In the genomic region with DNA sequence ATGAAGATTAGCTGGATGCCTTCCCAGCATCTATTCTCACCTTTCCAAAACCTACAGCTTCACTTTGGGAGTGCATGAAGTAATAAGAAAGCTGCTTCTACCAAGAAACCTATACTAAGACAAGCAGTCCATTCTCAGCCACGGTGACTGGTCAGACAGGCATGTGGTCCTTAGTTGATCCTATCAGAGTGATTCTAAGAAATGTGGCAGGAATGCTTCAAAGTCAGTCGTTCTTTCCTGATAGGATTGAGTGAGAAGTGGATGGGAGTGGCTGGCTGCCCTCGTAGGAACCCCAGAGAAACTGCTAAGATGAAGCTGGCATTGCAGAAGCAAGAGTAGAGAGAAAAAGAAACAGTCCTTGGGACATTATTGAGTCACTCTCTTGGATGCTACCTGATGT, we compare ENCODE assay signal across 24 cellular contexts. TPM values are rescaled to one million over a fixed set of nuclear protein-coding genes. Genes with fewer than 3 reads are reported as not detected.
"Had no signal": no experiment of that assay in that cellular context is flagged by ENCODE, and none has a peak within 500 bp of the region (broad histone marks: within the 10 kb centered on the region; RNA-seq: fewer than 3 reads in every experiment).

No MANE protein-coding gene starts in this region.

- H3K27me3 ChIP-seq: brain microvascular endothelial cell had no signal

- H3K4me3 Mint-ChIP-seq: activated T-cell treated with anti-CD3 and anti-CD28 coated beads, Interleukin-2, amount 50 U/mL, for 24 hours; stimulated activated naive B cell treated with anti-CD40 and anti-IgM and Interleukin-4, amounts not matched to agents 10 μg/mL and 1 μg/mL and 100 μg/mL, for 72 hours had no signal

- H3K4me3 ChIP-seq: gastrocnemius medialis, heart left ventricle, lung, mucosa of descending colon, tibial artery had no signal

- H3K4me1 ChIP-seq: gastrocnemius medialis, heart left ventricle, tibial artery had no signal

- H3K27ac ChIP-seq: brain microvascular endothelial cell, gastrocnemius medialis, heart left ventricle, neutrophil, tibial artery had no signal

- DNase-seq: activated CD4-positive, alpha-beta T cell treated with anti-CD3 and anti-CD28 coated beads for 1 hour; activated CD4-positive, alpha-beta T cell treated with anti-CD3 and anti-CD28 coated beads, Interleukin-2, amount 50 U/mL, for 4 hours; activated effector memory CD4-positive, alpha-beta T cell treated with anti-CD3 and anti-CD28 coated beads, Interleukin-2, amount 50 U/mL, for 16 hours; activated T-cell treated with anti-CD3 and anti-CD28 coated beads, Interleukin-2, amount 50 U/mL, for 24 hours; anterior cingulate cortex; brain microvascular endothelial cell; cortex of kidney; effector memory CD4-positive, alpha-beta T cell; gastrocnemius medialis; heart left ventricle; mucosa of descending colon; naive thymus-derived CD4-positive, alpha-beta T cell; retina; stimulated activated CD4-positive, alpha-beta T cell treated with anti-CD3 and anti-CD28 coated beads, Interleukin-15, amount 100 ng/mL, for 24 hours; stimulated activated CD4-positive, alpha-beta T cell treated with anti-CD3 and anti-CD28 coated beads, Interleukin-4, amount 100 ng/mL, for 1 hour; stimulated activated naive B cell treated with anti-CD40 and anti-IgM and Interleukin-4, amounts not matched to agents 10 μg/mL and 1 μg/mL and 100 μg/mL, for 72 hours; T-helper 1 cell; T1000; tibial artery had no signal

- H3K27ac Mint-ChIP-seq: activated T-cell treated with anti-CD3 and anti-CD28 coated beads, Interleukin-2, amount 50 U/mL, for 24 hours; stimulated activated naive B cell treated with anti-CD40 and anti-IgM and Interleukin-4, amounts not matched to agents 10 μg/mL and 1 μg/mL and 100 μg/mL, for 72 hours had no signal

- H3K4me1 Mint-ChIP-seq: stimulated activated naive B cell treated with anti-CD40 and anti-IgM and Interleukin-4, amounts not matched to agents 10 μg/mL and 1 μg/mL and 100 μg/mL, for 72 hours had no signal

- ATAC-seq: gastrocnemius medialis; heart left ventricle; mucosa of descending colon; naive thymus-derived CD4-positive, alpha-beta T cell; SK-N-SH treated with all-trans-retinoic acid at 6 μM for 48 hours; stimulated activated naive B cell treated with anti-CD40 and anti-IgM and Interleukin-4, amounts not matched to agents 10 μg/mL and 1 μg/mL and 100 μg/mL, for 72 hours had no signal

- H3K9me3 ChIP-seq: gastrocnemius medialis, mucosa of descending colon, neutrophil had no signal

- H3K36me3 ChIP-seq: brain microvascular endothelial cell, gastrocnemius medialis, heart left ventricle, neutrophil, tibial artery had no signal

RNA-seq across cellular contexts. Expression of a gene that starts 16.6 kb away (rescaled TPM):
- total RNA-seq: epithelial cell of proximal tubule, gastrocnemius medialis, heart left ventricle, lung, mucosa of descending colon, skeletal muscle tissue had no signal
